Comparison of ENCODE assay signal across 9 cellular contexts in genomic region chr14:64915797-64916196, GRCh38. TPM values are rescaled to one million over a fixed set of nuclear protein-coding genes. Genes with fewer than 3 reads are reported as not detected.
DNase-seq lines count a peak whose midpoint lies in the region; ATAC-seq and TF ChIP-seq lines count a peak whose summit lies in the region.
"Had no signal": no experiment of that assay in that cellular context is flagged by ENCODE, and none has a peak within 500 bp of the region (broad histone marks: within the 10 kb centered on the region; RNA-seq: fewer than 3 reads in every experiment).

No MANE protein-coding gene starts in this region.

- TF ChIP-seq CTCF in HL-60 (IDR thresholded peaks at IDR 0.05; ENCODE audit: insufficient read depth, low read length), result no peak
- no peak for TF ChIP-seq CTCF in activated CD8-positive, alpha-beta T cell treated with anti-CD3 and anti-CD28 coated beads for 36 hours (IDR thresholded peaks at IDR 0.05)

- CTCF ChIA-PET in activated CD8-positive, alpha-beta T cell treated with anti-CD3 and anti-CD28 coated beads for 36 hours (lab: Charles Lee), result interaction anchor here (1.0 to 1.5 kb wide), 2 partner anchors 65 to 93 kb away, joined by 3 to 4 read pairs; no protein-coding TSS in a partner anchor

- peaks cover 2% of the 10 kb centered on the region for H3K9me3 Mint-ChIP-seq in activated CD8-positive, alpha-beta T cell treated with anti-CD3 and anti-CD28 coated beads for 36 hours
- H3K9me3 Mint-ChIP-seq in memory B cell, result no peaks in the 10 kb centered on the region

- peaks cover 61% of the 10 kb centered on the region for H3K4me1 Mint-ChIP-seq in activated CD8-positive, alpha-beta T cell treated with anti-CD3 and anti-CD28 coated beads for 36 hours (ENCODE audit: low read depth)
- H3K4me1 Mint-ChIP-seq in memory B cell, result peaks cover 40% of the 10 kb centered on the region

- peak; percentile 41 to 69 for DNase-seq in HL-60 (ENCODE audit: low read depth in 1 of 2, low spot score in 1 of 2)
- no peak for DNase-seq in activated CD8-positive, alpha-beta T cell treated with anti-CD3 and anti-CD28 coated beads for 36 hours
- no peak for DNase-seq in memory B cell (ENCODE audit: low spot score in 2 of 2)
- no peak for DNase-seq in T1000 (lab: John Stamatoyannopoulos, UW)
- DNase-seq in NCI-H1417 (lab: John Stamatoyannopoulos, UW), result no peak
- no peak for DNase-seq in anterior cingulate cortex (lab: John Stamatoyannopoulos, UW)
- DNase-seq: stimulated activated naive CD4-positive, alpha-beta T cell had no signal

- H3K27ac ChIP-seq in BLaER1 (no peak overlapping the region), HL-60 (replicated peaks) (no peak overlapping the region)

- no peaks in the 10 kb centered on the region; the same call in 1 of the 2 replicates for H3K9me3 ChIP-seq in BLaER1

- peaks cover 18% of the 10 kb centered on the region; the same call in 1 of the 2 replicates for H3K36me3 ChIP-seq in BLaER1

- H4K20me1 ChIP-seq in BLaER1, result peaks cover 44% of the 10 kb centered on the region

- H3K36me3 Mint-ChIP-seq in activated CD8-positive, alpha-beta T cell treated with anti-CD3 and anti-CD28 coated beads for 36 hours (ENCODE audit: low read depth), result peaks cover 46% of the 10 kb centered on the region
- H3K36me3 Mint-ChIP-seq in memory B cell, result peaks cover 4% of the 10 kb centered on the region

- peak overlapping the region; percentile 97; the same call in 1 of the 2 replicates for H3K4me3 ChIP-seq in BLaER1
- no peak overlapping the region for H3K4me3 ChIP-seq in HL-60 (replicated peaks; ENCODE audit: insufficient read depth, low read length)

- H3K27ac Mint-ChIP-seq in activated CD8-positive, alpha-beta T cell treated with anti-CD3 and anti-CD28 coated beads for 36 hours, result peak overlapping the region; percentile 95
- peak overlapping the region; percentile 99 for H3K27ac Mint-ChIP-seq in memory B cell

- intact Hi-C loops in activated CD8-positive, alpha-beta T cell treated with anti-CD3 and anti-CD28 coated beads for 36 hours (cut with micrococcal nuclease), result no loop called here

- POLR2A ChIA-PET in activated CD8-positive, alpha-beta T cell treated with anti-CD3 and anti-CD28 coated beads for 36 hours (lab: Charles Lee), result interaction anchor here (1.0 to 1.7 kb wide), 2 partner anchors 12 to 13 kb away, joined by 3 to 7 read pairs; no protein-coding TSS in a partner anchor

- H3K27me3 ChIP-seq in BLaER1 (no peaks in the 10 kb centered on the region), HL-60 (ENCODE audit: insufficient read depth, poor library complexity, severe bottlenecking) (no peaks in the 10 kb centered on the region)

- H3K27me3 Mint-ChIP-seq in activated CD8-positive, alpha-beta T cell treated with anti-CD3 and anti-CD28 coated beads for 36 hours, result no peaks in the 10 kb centered on the region
- H3K27me3 Mint-ChIP-seq in memory B cell, result no peaks in the 10 kb centered on the region

- peak overlapping the region; percentile 88 for H3K4me2 ChIP-seq in BLaER1

- H3K4me3 Mint-ChIP-seq in activated CD8-positive, alpha-beta T cell treated with anti-CD3 and anti-CD28 coated beads for 36 hours, result peak overlapping the region; percentile 79
- H3K4me3 Mint-ChIP-seq in memory B cell, result peak overlapping the region; percentile 86

- peaks cover 23% of the 10 kb centered on the region for H3K4me1 ChIP-seq in BLaER1

- ATAC-seq in activated CD8-positive, alpha-beta T cell treated with anti-CD3 and anti-CD28 coated beads for 36 hours, result no peak
- ATAC-seq in memory B cell (ENCODE audit: low read depth), result no peak
- ATAC-seq in HG02938 (IDR thresholded peaks at IDR 0.05; ENCODE audit: unreplicated experiment), result no peak

- H3K9ac ChIP-seq in BLaER1, result no peak overlapping the region

RNA-seq across cellular contexts. Expression of gene CHURC1, which starts 1.5 kb away (rescaled TPM):
- total RNA-seq in activated CD8-positive, alpha-beta T cell treated with anti-CD3 and anti-CD28 coated beads for 36 hours, result 10 to 100 TPM; 47.0 to 57.4 TPM

RNA-seq across cellular contexts. Expression of gene GPX2, which starts 26.7 kb away (rescaled TPM):
- not detected for total RNA-seq in activated CD8-positive, alpha-beta T cell treated with anti-CD3 and anti-CD28 coated beads for 36 hours

RNA-seq across cellular contexts. Expression of gene SPTB, which starts 36.1 kb away (rescaled TPM):
- total RNA-seq in activated CD8-positive, alpha-beta T cell treated with anti-CD3 and anti-CD28 coated beads for 36 hours, result under 1 TPM; 0.07 to 0.27 TPM

RNA-seq across cellular contexts. Expression of gene RAB15, which starts 56.3 kb away (rescaled TPM):
- 1 to 10 TPM; 2.1 to 2.3 TPM for total RNA-seq in activated CD8-positive, alpha-beta T cell treated with anti-CD3 and anti-CD28 coated beads for 36 hours

Comparison
In these comparisons a context has a peak if more than half of its experiments do, and no peak if none do; other contexts are left out.
1. DNase-seq: peak in HL-60 (2 of 2); none in activated CD8-positive, alpha-beta T cell treated with anti-CD3 and anti-CD28 coated beads for 36 hours (single experiment), memory B cell (0 of 2), T1000 (single experiment), NCI-H1417 (0 of 3) and anterior cingulate cortex (0 of 58).